In the genomic region with DNA sequence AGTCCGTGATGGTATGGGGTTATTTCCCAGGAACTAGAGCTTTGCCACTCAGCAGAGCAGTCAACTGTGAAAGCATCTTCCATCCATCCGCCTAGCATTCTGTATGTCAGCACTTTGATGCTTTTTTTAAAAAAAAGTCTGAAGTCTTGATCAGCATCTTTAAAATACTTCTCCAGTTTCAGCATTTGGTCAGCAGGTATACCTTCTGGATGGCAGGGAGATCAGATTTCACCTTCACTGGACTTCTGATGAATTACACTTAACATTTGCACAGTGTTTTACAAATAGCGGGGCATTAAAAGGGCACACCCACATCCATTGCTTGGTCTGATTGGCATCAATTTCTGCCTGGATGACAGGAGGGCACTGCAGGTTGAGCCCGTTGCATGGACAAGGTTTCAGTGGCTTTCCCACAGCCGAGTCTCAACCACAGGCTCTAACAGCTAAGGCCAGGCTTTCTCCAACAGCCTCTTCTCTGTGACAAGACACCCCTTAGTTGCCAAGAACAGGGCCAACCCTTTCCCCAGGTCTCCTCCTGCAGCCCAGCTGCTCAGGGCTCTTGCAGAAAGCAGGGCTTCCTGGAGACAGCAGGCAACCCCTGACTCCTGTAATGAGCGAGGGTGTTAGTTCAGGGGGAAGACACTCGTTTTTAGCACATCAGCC, we compare ENCODE assay signal across 1 cellular context.
TF ChIP-seq lines count a peak whose summit lies in the region.

No MANE protein-coding gene starts in this region.

TF ChIP-seq in H1, 55 proteins besides CTCF, POLR2A, EP300 and RAD21 (continued from another document):
- TF ChIP-seq JUN (IDR thresholded peaks at IDR 0.05; ENCODE audit: low read depth, low read length) (no peak), SIRT6 (IDR thresholded peaks at IDR 0.05; ENCODE audit: low read length) (no peak), NANOG (IDR thresholded peaks at IDR 0.05; ENCODE audit: insufficient read depth, low read depth, low read length, poor library complexity, severe bottlenecking) (no peak), CHD7 (IDR thresholded peaks at IDR 0.05; ENCODE audit: insufficient replicate concordance, low read length) (no peak), HDAC6 (IDR thresholded peaks at IDR 0.05; ENCODE audit: low read depth, low read length) (no peak), SIN3A (conservative IDR thresholded peaks at IDR 0.05 in 1 of 2, IDR thresholded peaks at IDR 0.05 in 1 of 2; ENCODE audit: low read depth in 1 of 2, low read length in 2 of 2) (no peak), SP4 (IDR thresholded peaks at IDR 0.05; ENCODE audit: low read length) (no peak), MAFK (IDR thresholded peaks at IDR 0.05; ENCODE audit: low read depth, low read length) (no peak), KDM4A (IDR thresholded peaks at IDR 0.05; ENCODE audit: low read depth, low read length, severe bottlenecking) (no peak), TCF12 (IDR thresholded peaks at IDR 0.05; ENCODE audit: low read depth, low read length) (no peak), JUND (IDR thresholded peaks at IDR 0.05; ENCODE audit: low read length) (no peak), HDAC2 (IDR thresholded peaks at IDR 0.05; ENCODE audit: borderline replicate concordance in 1 of 2, low read depth in 2 of 2, low read length in 2 of 2) (no peak), BACH1 (IDR thresholded peaks at IDR 0.05; ENCODE audit: low read length) (no peak)
- TF ChIP-seq, protein P1, sequence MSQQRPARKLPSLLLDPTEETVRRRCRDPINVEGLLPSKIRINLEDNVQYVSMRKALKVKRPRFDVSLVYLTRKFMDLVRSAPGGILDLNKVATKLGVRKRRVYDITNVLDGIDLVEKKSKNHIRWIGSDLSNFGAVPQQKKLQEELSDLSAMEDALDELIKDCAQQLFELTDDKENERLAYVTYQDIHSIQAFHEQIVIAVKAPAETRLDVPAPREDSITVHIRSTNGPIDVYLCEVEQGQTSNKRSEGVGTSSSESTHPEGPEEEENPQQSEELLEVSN (IDR thresholded peaks at IDR 0.05) = no peak
